8 cellular contexts compared by ENCODE assay signal in the genomic region with DNA sequence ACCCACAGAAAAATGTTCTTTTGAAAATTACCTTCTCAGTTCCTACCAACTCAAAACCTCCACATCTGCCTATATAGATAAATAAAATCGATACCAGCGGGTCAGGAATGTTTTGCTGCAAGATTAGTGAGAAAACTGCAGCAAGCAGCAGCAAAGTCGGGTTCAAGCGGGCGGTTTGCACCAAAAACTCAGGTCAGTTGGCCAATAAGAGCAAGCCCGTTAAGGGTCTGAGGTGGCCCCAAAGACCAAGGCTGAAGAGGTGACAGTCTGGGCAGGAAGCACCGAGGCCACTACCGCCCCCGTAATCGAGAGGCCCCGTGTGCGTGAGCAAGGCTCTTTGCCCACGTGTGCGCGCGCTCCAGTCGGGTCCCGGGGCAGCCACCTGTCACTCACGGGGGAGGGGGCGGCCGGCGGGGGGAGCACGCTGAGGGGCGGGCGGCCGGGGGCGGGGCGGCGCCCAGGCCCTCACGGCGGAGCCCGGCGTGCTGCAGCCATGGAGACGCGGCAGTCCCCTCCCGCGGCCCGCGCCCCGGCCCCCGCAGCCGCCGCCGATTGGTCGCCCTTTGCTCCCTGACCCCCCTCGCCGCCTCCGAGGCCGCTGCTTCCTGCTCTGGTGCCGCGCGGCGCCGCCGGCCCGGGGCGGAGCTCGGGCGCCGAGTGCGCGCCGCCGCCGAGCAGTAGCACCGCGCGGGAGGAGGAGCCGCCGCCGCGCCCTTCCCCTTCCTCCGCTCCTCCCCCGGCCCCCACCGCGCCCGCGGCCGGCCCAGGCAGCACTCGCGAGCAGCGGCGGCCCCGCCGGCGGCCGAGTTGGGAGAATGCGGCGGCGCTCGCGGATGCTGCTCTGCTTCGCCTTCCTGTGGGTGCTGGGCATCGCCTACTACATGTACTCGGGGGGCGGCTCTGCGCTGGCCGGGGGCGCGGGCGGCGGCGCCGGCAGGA. TPM values are rescaled to one million over a fixed set of nuclear protein-coding genes. Genes with fewer than 3 reads are reported as not detected.
DNase-seq lines count a peak whose midpoint lies in the region; ATAC-seq and TF ChIP-seq lines count a peak whose summit lies in the region.

Gene GALNT2 (plus strand): TSS at position 773 of the 939 bp plus-strand sequence. CDS start 43 bp downstream, at position 816.

- H3K9me3 ChIP-seq in IMR-90 (ENCODE audit: control insufficient read depth, insufficient read depth, low read length): no peaks in the 10 kb centered on the region

- H2AFZ ChIP-seq in IMR-90 (replicated peaks; ENCODE audit: low read length, poor library complexity): peak within 1 kb of the TSS; percentile 96

- TF ChIP-seq POLR2A in IMR-90 (IDR thresholded peaks at IDR 0.05; ENCODE audit: low read depth, low read length): peak; percentile 87

- DNase-seq in DMS 273 treated with DMSO at 0.1 percent for 48 hours (lab: John Stamatoyannopoulos, UW): peak; percentile 85
- peak; percentile 79 for DNase-seq in IMR-90
- peak; percentile 96 for DNase-seq in OCI-M1 (lab: John Stamatoyannopoulos, UW)
- DNase-seq in activated T-cell treated with anti-CD3 and anti-CD28 coated beads for 1 hour (ENCODE audit: low read depth): peak; percentile 79
- peak; percentile 90 for DNase-seq in epidermal melanocyte (ENCODE audit: insufficient read length, low spot score)
- peak; percentile 76 for DNase-seq in middle frontal gyrus (ENCODE audit: extremely low spot score, low spot score)
- DNase-seq in stimulated activated CD8-positive, alpha-beta memory T cell treated with anti-CD3 and anti-CD28 coated beads, Interleukin-2, amount 100 ng/mL, for 1 hour (ENCODE audit: low read depth in 2 of 2): peak; percentile 74 to 80

- TF ChIP-seq CTCF in IMR-90 (conservative IDR thresholded peaks at IDR 0.05; ENCODE audit: low read depth, low read length): no peak

- H3K4me1 ChIP-seq in IMR-90 (ENCODE audit: control insufficient read depth, insufficient read depth, low read length): peaks cover 7% of the 10 kb centered on the region

- peak within 1 kb of the TSS; percentile 86 for H3K23ac ChIP-seq in IMR-90 (ENCODE audit: low read depth, low read length)

- no peaks in the 10 kb centered on the region for H3K27me3 ChIP-seq in IMR-90 (ENCODE audit: control insufficient read depth, insufficient read depth, low read length)

- peak within 1 kb of the TSS; percentile 78 for H3K27ac ChIP-seq in IMR-90 (ENCODE audit: insufficient read depth, low read length)

- peaks cover 7% of the 10 kb centered on the region for H3K9me1 ChIP-seq in IMR-90 (ENCODE audit: insufficient read depth, low read length)

- peak within 1 kb of the TSS; percentile 59 to 92 for H4K8ac ChIP-seq in IMR-90 (ENCODE audit: low read depth in 2 of 2, low read length in 2 of 2)

- peak within 1 kb of the TSS; percentile 48 for H3K18ac ChIP-seq in IMR-90 (ENCODE audit: low read depth, low read length)

- peak within 1 kb of the TSS; percentile 10; the same call in 1 of the 2 replicates for H2AK5ac ChIP-seq in IMR-90 (ENCODE audit: low read depth, low read length)

- H3K36me3 ChIP-seq in IMR-90 (ENCODE audit: control insufficient read depth, insufficient read depth, low read length): no peaks in the 10 kb centered on the region

- in situ Hi-C loops in IMR-90 (cut with MboI; ENCODE audit: low sequenced_read_pairs): no loop called here

- peak; percentile 37 for TF ChIP-seq RAD21 in IMR-90 (IDR thresholded peaks at IDR 0.05; ENCODE audit: low read length)

- H2AK9ac ChIP-seq in IMR-90 (replicated peaks; ENCODE audit: low read depth, low read length, poor library complexity): peak within 1 kb of the TSS; percentile 86

- no peak within 1 kb of the TSS for H4K5ac ChIP-seq in IMR-90 (ENCODE audit: low read depth, low read length)

- H3K4ac ChIP-seq in IMR-90 (ENCODE audit: low read depth, low read length): peak within 1 kb of the TSS; percentile 76

- 0 out of 2 replicates have a peak within 1 kb of the TSS, but pooled peaks have one; percentile 40 for H2BK120ac ChIP-seq in IMR-90 (ENCODE audit: low read depth, low read length)

- POLR2A ChIA-PET in IMR-90 (lab: Charles Lee; ENCODE audit: unreplicated experiment): no interaction called here

- peak within 1 kb of the TSS; percentile 89 for H3K9ac ChIP-seq in IMR-90 (ENCODE audit: low read depth, low read length)

- 0 out of 2 replicates have a peak within 1 kb of the TSS, but pooled peaks have one; percentile 26 for H3K14ac ChIP-seq in IMR-90 (replicated peaks; ENCODE audit: low read depth, low read length)

- H4K20me1 ChIP-seq in IMR-90 (ENCODE audit: insufficient read depth, low read length): peaks cover 39% of the 10 kb centered on the region

- CTCF ChIA-PET in IMR-90 (lab: Yijun Ruan, JAX): interaction anchor here (0.6 kb wide), 1 partner anchor 205 kb away, joined by 4 read pairs; no protein-coding TSS in a partner anchor

- H2BK5ac ChIP-seq in IMR-90 (ENCODE audit: low read depth, low read length, poor library complexity, severe bottlenecking): peak within 1 kb of the TSS; percentile 44

- intact Hi-C loops in IMR-90 (cut with micrococcal nuclease): loop anchor here (1.0 to 5.0 kb wide), 3 partner anchors 186 to 404 kb away; no protein-coding TSS in a partner anchor

- H2BK20ac ChIP-seq in IMR-90 (ENCODE audit: low read depth, low read length): no peak within 1 kb of the TSS

- no peak within 1 kb of the TSS for H2BK15ac ChIP-seq in IMR-90 (ENCODE audit: low read depth, low read length)

- peak within 1 kb of the TSS; percentile 81 for H3K4me3 ChIP-seq in IMR-90 (ENCODE audit: insufficient read depth, low read depth, low read length)

- H4K91ac ChIP-seq in IMR-90 (ENCODE audit: insufficient read depth, low read depth, low read length): peak within 1 kb of the TSS; percentile 23; the same call in 1 of the 2 replicates

- peak; percentile 89 for ATAC-seq in GM21528 (IDR thresholded peaks at IDR 0.05; ENCODE audit: low FRiP score, unreplicated experiment)
- ATAC-seq in IMR-90 (ENCODE audit: low read depth): peak; percentile 93

- peaks cover 5 to 36% of the 10 kb centered on the region in 2 experiments; a peak in 3 of 4 replicates for H3K79me1 ChIP-seq in IMR-90 (ENCODE audit: low read depth in 1 of 2, low read length in 2 of 2)

- WGBS in IMR-90 (ENCODE audit: extremely low coverage in 2 of 2, insufficient read length in 1 of 2), 2 experiments: 1% methylated on average over 26 of the region's 104 CpGs; no CpG with 5 or more reads in 1 of the 2 experiments

- BruUV-seq in IMR-90 (replicated peaks; lab: Mats Ljungman, UMichigan): no TSS peak

- dilution Hi-C loops in IMR-90 (cut with HindIII; ENCODE audit: low sequenced_read_pairs, unreplicated experiment): no loop called here

- H3K56ac ChIP-seq in IMR-90 (ENCODE audit: extremely low read depth, insufficient read depth, low read length): peak within 1 kb of the TSS; percentile 83

- peak within 1 kb of the TSS; percentile 77 for H3K4me2 ChIP-seq in IMR-90 (ENCODE audit: low read depth, low read length)

TF ChIP-seq in IMR-90, 13 proteins besides CTCF, POLR2A, EP300 and RAD21:
- peak; percentile 99 for TF ChIP-seq MAZ (IDR thresholded peaks at IDR 0.05; ENCODE audit: borderline replicate concordance, low read depth, low read length)
- 0 out of 2 replicates have a peak, but pooled peaks have one; percentile 5 for TF ChIP-seq BHLHE40 (IDR thresholded peaks at IDR 0.05; ENCODE audit: low read depth, low read length)
- TF ChIP-seq MXI1 (IDR thresholded peaks at IDR 0.05; ENCODE audit: borderline replicate concordance, low read depth, low read length): peak; percentile 79
- TF ChIP-seq, protein P1, sequence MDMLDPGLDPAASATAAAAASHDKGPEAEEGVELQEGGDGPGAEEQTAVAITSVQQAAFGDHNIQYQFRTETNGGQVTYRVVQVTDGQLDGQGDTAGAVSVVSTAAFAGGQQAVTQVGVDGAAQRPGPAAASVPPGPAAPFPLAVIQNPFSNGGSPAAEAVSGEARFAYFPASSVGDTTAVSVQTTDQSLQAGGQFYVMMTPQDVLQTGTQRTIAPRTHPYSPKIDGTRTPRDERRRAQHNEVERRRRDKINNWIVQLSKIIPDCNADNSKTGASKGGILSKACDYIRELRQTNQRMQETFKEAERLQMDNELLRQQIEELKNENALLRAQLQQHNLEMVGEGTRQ (IDR thresholded peaks at IDR 0.05; ENCODE audit: low read depth, low read length): peak; percentile 79
- TF ChIP-seq MAFK (IDR thresholded peaks at IDR 0.05; ENCODE audit: low read depth, low read length): no peak
TF ChIP-seq in IMR-90: peak in this region for 4.

RNA-seq across cellular contexts. Expression of gene GALNT2, which starts in this region (rescaled TPM):
- total RNA-seq in IMR-90 (2012; rRNA removed): 50.4 and 58.6 TPM in 2 replicates
- polyA plus RNA-seq in IMR-90 (2012; rRNA removed): 170 and 189 TPM in 2 replicates
- polyA plus RNA-seq in IMR-90 (2012; cell fraction: cytosol; rRNA removed): 173 and 231 TPM in 2 replicates
- 130 and 137 TPM in 2 replicates for polyA plus RNA-seq in IMR-90 (2012; cell fraction: nucleus; rRNA removed; ENCODE audit: low replicate concordance)

Comparison
In these comparisons a context has a peak if more than half of its experiments do, and no peak if none do; other contexts are left out.
1. Peak in every context shown above with its lines: DNase-seq, ATAC-seq, H3K4me3 ChIP-seq and H3K27ac ChIP-seq.